ENCODE assay signal across 18 cellular contexts in genomic region chr13:33520480-33520839, GRCh38.
DNase-seq lines count a peak whose midpoint lies in the region; ATAC-seq and TF ChIP-seq lines count a peak whose summit lies in the region.
"Had no signal": no experiment of that assay in that cellular context is flagged by ENCODE, and none has a peak within 500 bp of the region (broad histone marks: within the 10 kb centered on the region; RNA-seq: fewer than 3 reads in every experiment).

No MANE protein-coding gene starts in this region.

- H3K9me3 ChIP-seq in AG04450 (ENCODE audit: control insufficient read depth, insufficient read depth, low read length) = no peaks in the 10 kb centered on the region
- H3K9me3 ChIP-seq in fibroblast of lung (ENCODE audit: control insufficient read depth, insufficient read depth, low read depth, low read length) = no peaks in the 10 kb centered on the region
- H3K9me3 ChIP-seq in osteoblast (ENCODE audit: low read depth, low read length) = no peaks in the 10 kb centered on the region

- H3K27ac ChIP-seq in AG04450 (ENCODE audit: low read depth, low read length) (peak overlapping the region; percentile 43), fibroblast of lung (ENCODE audit: insufficient read depth, low read length) (peak overlapping the region; percentile 55), osteoblast (ENCODE audit: low read depth, low read length) (peak overlapping the region; percentile 95)
- H3K27ac ChIP-seq: PC-9 had no signal

- POLR2A ChIA-PET in AG04450 (lab: Yijun Ruan, JAX) = interaction anchor here (1.3 kb wide), 1 partner anchor 172 kb away, joined by 3 read pairs; no protein-coding TSS in a partner anchor
- POLR2A ChIA-PET in WTC11 (lab: Charles Lee) = no interaction called here

- H4K20me1 ChIP-seq in fibroblast of lung (ENCODE audit: control insufficient read depth, extremely low read depth, insufficient read depth, low read length) (no peaks in the 10 kb centered on the region), osteoblast (ENCODE audit: insufficient read depth, low read length) (no peaks in the 10 kb centered on the region)

- TF ChIP-seq CTCF in AG04450 (IDR thresholded peaks at IDR 0.05; ENCODE audit: low read depth, low read length) = no peak
- TF ChIP-seq CTCF in WTC11 (IDR thresholded peaks at IDR 0.05) = no peak
- no peak for TF ChIP-seq CTCF in fibroblast of lung (conservative IDR thresholded peaks at IDR 0.05 in 1 of 2, IDR thresholded peaks at IDR 0.05 in 1 of 2; ENCODE audit: low read depth in 1 of 2, low read length in 2 of 2)
- no peak for TF ChIP-seq CTCF in osteoblast (IDR thresholded peaks at IDR 0.05; ENCODE audit: extremely low read depth, low read depth, low read length)

- H3K79me2 ChIP-seq in fibroblast of lung (ENCODE audit: control insufficient read depth, insufficient read depth, low read length) (no peaks in the 10 kb centered on the region), osteoblast (ENCODE audit: insufficient read depth, low read length) (no peaks in the 10 kb centered on the region)

- DNase-seq in AG04450 (ENCODE audit: low read depth, low spot score) (no peak), WTC11 (ENCODE audit: low spot score) (no peak), fibroblast of lung (ENCODE audit: low read depth in 2 of 2) (no peak), osteoblast (ENCODE audit: insufficient read length, low spot score, missing footprints) (no peak), HuH-7.5 (ENCODE audit: low spot score) (no peak)
- DNase-seq: COR-L47, H7, KBM-7, MM.1S, NCI-H1105, NCI-H1694 treated with DMSO at 0.1 percent for 48 hours, NCI-H446, PC-9 had no signal

- no peak for ATAC-seq in WTC11
- ATAC-seq in HG03097 (IDR thresholded peaks at IDR 0.05; ENCODE audit: low FRiP score, unreplicated experiment) = no peak
- no peak for ATAC-seq in HG03432 (IDR thresholded peaks at IDR 0.05; ENCODE audit: unreplicated experiment)
- ATAC-seq in HG03196 (IDR thresholded peaks at IDR 0.05; ENCODE audit: unreplicated experiment) = no peak
- ATAC-seq: Right ventricle myocardium inferior had no signal

- H3K27me3 Mint-ChIP-seq in WTC11 (ENCODE audit: low read depth) = no peaks in the 10 kb centered on the region

- no peak overlapping the region for H3K27ac Mint-ChIP-seq in WTC11

- no peaks in the 10 kb centered on the region for H3K36me3 Mint-ChIP-seq in WTC11
- H3K36me3 Mint-ChIP-seq: CD14-positive monocyte had no signal

- H3K4me1 ChIP-seq in fibroblast of lung (ENCODE audit: control insufficient read depth, extremely low read depth, insufficient read depth, low read length) (peaks cover 7% of the 10 kb centered on the region), osteoblast (ENCODE audit: insufficient read depth, low read length) (peaks cover 40% of the 10 kb centered on the region)

- no peak overlapping the region for H3K9ac ChIP-seq in fibroblast of lung (ENCODE audit: insufficient read depth, low read length)

- no peaks in the 10 kb centered on the region for H3K27me3 ChIP-seq in AG04450 (ENCODE audit: control insufficient read depth, insufficient read depth, low read length)
- H3K27me3 ChIP-seq in fibroblast of lung (ENCODE audit: control insufficient read depth, insufficient read depth, low read length) = no peaks in the 10 kb centered on the region
- no peaks in the 10 kb centered on the region for H3K27me3 ChIP-seq in osteoblast (ENCODE audit: insufficient read depth, low read length)

- H3K4me1 Mint-ChIP-seq in WTC11 = peaks cover 47% of the 10 kb centered on the region

- H3K4me2 ChIP-seq in fibroblast of lung (ENCODE audit: extremely low read depth, insufficient read depth, low read length) (peak overlapping the region; percentile 26), osteoblast (ENCODE audit: insufficient read depth, low read length) (peak overlapping the region; percentile 40)
- H3K4me2 ChIP-seq: PC-9 had no signal

- H3K4me3 ChIP-seq in AG04450 (ENCODE audit: low read depth, low read length) (no peak overlapping the region), fibroblast of lung (replicated peaks in 1 of 4; ENCODE audit: control extremely low read depth in 1 of 4, insufficient read depth in 1 of 4, low read depth in 3 of 4, low read length in 4 of 4) (no peak overlapping the region), osteoblast (ENCODE audit: insufficient read depth, low read length) (no peak overlapping the region)
- H3K4me3 ChIP-seq: PC-9 had no signal

- no peaks in the 10 kb centered on the region for H3K9me3 Mint-ChIP-seq in WTC11

- H3K36me3 ChIP-seq in fibroblast of lung (ENCODE audit: control insufficient read depth, insufficient read depth, low read length) (no peaks in the 10 kb centered on the region), osteoblast (ENCODE audit: insufficient read depth, low read length) (no peaks in the 10 kb centered on the region)

- CTCF ChIA-PET in AG04450 (lab: Charles Lee) = interaction anchor here (2.5 kb wide), 1 partner anchor 22 kb away, joined by 10 read pairs; no protein-coding TSS in a partner anchor
- CTCF ChIA-PET in WTC11 (lab: Charles Lee) = no interaction called here

- H3K4me3 Mint-ChIP-seq in WTC11 = no peak overlapping the region
- H3K4me3 Mint-ChIP-seq: CD14-positive monocyte had no signal

- peak overlapping the region; percentile 5 for H2AFZ ChIP-seq in fibroblast of lung (ENCODE audit: low read length)
- H2AFZ ChIP-seq in osteoblast (ENCODE audit: low read length) = no peak overlapping the region
- H2AFZ ChIP-seq: PC-9 had no signal

TF ChIP-seq in WTC11, 78 proteins besides CTCF, POLR2A, EP300 and RAD21:
- TF ChIP-seq ZNF423 (CRISPR knock-in tag; IDR thresholded peaks at IDR 0.05) = peak; percentile 33; the same call in 1 of the 2 replicates
- no peak for TF ChIP-seq NFE2L1 (CRISPR knock-in tag; IDR thresholded peaks at IDR 0.05)
- no peak for TF ChIP-seq ZSCAN18 (CRISPR knock-in tag; IDR thresholded peaks at IDR 0.05)
- TF ChIP-seq, protein P1, sequence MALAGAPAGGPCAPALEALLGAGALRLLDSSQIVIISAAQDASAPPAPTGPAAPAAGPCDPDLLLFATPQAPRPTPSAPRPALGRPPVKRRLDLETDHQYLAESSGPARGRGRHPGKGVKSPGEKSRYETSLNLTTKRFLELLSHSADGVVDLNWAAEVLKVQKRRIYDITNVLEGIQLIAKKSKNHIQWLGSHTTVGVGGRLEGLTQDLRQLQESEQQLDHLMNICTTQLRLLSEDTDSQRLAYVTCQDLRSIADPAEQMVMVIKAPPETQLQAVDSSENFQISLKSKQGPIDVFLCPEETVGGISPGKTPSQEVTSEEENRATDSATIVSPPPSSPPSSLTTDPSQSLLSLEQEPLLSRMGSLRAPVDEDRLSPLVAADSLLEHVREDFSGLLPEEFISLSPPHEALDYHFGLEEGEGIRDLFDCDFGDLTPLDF (CRISPR knock-in tag; IDR thresholded peaks at IDR 0.05) = no peak
- TF ChIP-seq, protein P2, sequence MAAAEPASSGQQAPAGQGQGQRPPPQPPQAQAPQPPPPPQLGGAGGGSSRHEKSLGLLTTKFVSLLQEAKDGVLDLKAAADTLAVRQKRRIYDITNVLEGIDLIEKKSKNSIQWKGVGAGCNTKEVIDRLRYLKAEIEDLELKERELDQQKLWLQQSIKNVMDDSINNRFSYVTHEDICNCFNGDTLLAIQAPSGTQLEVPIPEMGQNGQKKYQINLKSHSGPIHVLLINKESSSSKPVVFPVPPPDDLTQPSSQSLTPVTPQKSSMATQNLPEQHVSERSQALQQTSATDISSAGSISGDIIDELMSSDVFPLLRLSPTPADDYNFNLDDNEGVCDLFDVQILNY (CRISPR knock-in tag; IDR thresholded peaks at IDR 0.05) = no peak
- TF ChIP-seq, protein P3, sequence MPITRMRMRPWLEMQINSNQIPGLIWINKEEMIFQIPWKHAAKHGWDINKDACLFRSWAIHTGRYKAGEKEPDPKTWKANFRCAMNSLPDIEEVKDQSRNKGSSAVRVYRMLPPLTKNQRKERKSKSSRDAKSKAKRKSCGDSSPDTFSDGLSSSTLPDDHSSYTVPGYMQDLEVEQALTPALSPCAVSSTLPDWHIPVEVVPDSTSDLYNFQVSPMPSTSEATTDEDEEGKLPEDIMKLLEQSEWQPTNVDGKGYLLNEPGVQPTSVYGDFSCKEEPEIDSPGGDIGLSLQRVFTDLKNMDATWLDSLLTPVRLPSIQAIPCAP (CRISPR knock-in tag; IDR thresholded peaks at IDR 0.05) = no peak
- no peak for TF ChIP-seq ZNF396 (CRISPR knock-in tag; IDR thresholded peaks at IDR 0.05; ENCODE audit: borderline replicate concordance)
- no peak for TF ChIP-seq NR3C1 (CRISPR knock-in tag; conservative IDR thresholded peaks at IDR 0.05; ENCODE audit: low read depth)

Comparison
In these comparisons a context has a peak if more than half of its experiments do, and no peak if none do; other contexts are left out.
1. H3K27ac ChIP-seq: peak in every context shown above with its lines; median percentile 95 in osteoblast; 55 in fibroblast of lung; 43 in AG04450.